8 cellular contexts compared by ENCODE assay signal in the genomic region with DNA sequence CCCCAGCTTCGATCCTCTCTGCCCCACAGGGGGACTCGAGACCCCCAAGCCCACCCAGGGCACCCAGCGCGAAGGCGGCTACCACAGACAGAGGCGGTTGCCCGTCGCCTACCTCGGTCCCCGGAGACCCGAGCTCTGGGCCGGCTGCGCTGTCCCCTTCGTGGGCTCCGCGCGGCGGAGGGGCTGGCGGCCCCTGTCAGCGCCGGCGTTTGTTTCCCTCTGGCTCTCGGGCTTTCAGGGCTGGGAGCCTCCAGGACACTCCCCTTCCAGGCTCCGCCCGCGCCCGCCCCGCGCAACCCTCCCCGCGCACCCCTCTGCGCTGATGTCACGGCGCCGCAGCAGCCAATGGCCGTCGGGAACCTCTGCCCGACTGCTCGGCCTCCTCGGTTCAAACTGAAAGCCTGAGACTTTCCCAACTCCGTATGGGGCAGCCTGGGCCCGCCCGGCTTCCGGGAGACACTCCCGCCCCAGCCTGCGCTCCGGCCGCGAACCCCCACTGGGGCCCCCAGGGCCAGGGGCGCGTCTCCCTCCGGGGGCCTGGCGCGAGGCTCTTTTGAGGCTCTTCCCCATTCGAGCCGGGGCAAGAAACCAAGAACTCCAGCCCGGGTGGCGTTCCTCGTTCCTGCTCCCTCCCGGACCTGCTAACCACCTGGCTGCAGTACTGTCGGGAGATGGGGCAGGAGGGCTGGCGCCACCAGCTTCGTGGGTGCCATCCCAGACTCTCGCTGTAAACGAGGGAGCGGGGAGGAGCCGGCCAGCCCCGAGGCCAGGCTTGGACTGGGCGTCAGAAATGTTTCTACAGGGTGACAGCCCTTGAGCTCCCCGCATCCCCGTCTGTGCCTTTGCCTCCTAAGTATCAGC. TPM values are rescaled to one million over a fixed set of nuclear protein-coding genes. Genes with fewer than 3 reads are reported as not detected.
A peak's percentile ranks its signal among the peaks of the same experiment; 100 is the strongest.
DNase-seq lines count a peak whose midpoint lies in the region; ATAC-seq and TF ChIP-seq lines count a peak whose summit lies in the region.

A gene with protein sequence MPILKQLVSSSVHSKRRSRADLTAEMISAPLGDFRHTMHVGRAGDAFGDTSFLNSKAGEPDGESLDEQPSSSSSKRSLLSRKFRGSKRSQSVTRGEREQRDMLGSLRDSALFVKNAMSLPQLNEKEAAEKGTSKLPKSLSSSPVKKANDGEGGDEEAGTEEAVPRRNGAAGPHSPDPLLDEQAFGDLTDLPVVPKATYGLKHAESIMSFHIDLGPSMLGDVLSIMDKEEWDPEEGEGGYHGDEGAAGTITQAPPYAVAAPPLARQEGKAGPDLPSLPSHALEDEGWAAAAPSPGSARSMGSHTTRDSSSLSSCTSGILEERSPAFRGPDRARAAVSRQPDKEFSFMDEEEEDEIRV (minus strand): TSS at position 221 of the 861 bp plus-strand sequence. CDS start 25,501 bp downstream, outside the sequence.

- peak within 1 kb of the TSS; percentile 94 to 100 (median 98) for H3K27ac ChIP-seq in gastroesophageal sphincter
- H3K27ac ChIP-seq in neuronal stem cell (replicated peaks; ENCODE audit: low read length): peak within 1 kb of the TSS; percentile 92
- H3K27ac ChIP-seq in subcutaneous abdominal adipose tissue (ENCODE audit: low read depth, low read length): peak within 1 kb of the TSS; percentile 99

- WGBS in gastroesophageal sphincter (ENCODE audit: low coverage in 1 of 2), 2 donors: 0% methylated on average over 11 of the region's 71 CpGs; no CpG with 5 or more reads in 1 of the 2 donors
- no CpG with 5 or more reads among the region's 71 CpGs for WGBS in neuronal stem cell (ENCODE audit: extremely low coverage in 2 of 2, insufficient read length in 2 of 2, insufficient replicate concordance in 1 of 2), 2 donors

- peak within 1 kb of the TSS; percentile 97 for H3K23ac ChIP-seq in neuronal stem cell (ENCODE audit: low read depth, low read length, poor library complexity)

- peak within 1 kb of the TSS; percentile 99 for H2AFZ ChIP-seq in neuronal stem cell (ENCODE audit: low read length)

- no peak within 1 kb of the TSS for H4K91ac ChIP-seq in neuronal stem cell (ENCODE audit: low read depth, low read length, poor library complexity)

- H3K4me2 ChIP-seq in neuronal stem cell (ENCODE audit: insufficient read depth, low read length, poor library complexity, severe bottlenecking): peak within 1 kb of the TSS; percentile 87

- TF ChIP-seq POLR2A in gastroesophageal sphincter (IDR thresholded peaks at IDR 0.05): peak; percentile 98 to 99

- peak within 1 kb of the TSS; percentile 89 for H2AK5ac ChIP-seq in neuronal stem cell (ENCODE audit: low read depth, low read length)

- H3K36me3 ChIP-seq in gastroesophageal sphincter (no peaks in the 10 kb centered on the region), neuronal stem cell (replicated peaks in 1 of 2; ENCODE audit: control insufficient read depth in 2 of 2, insufficient read depth in 2 of 2, low read length in 2 of 2) (peaks cover 3 to 5% of the 10 kb centered on the region in 2 donors), subcutaneous abdominal adipose tissue (ENCODE audit: control insufficient read depth in 5 of 5, insufficient read depth in 5 of 5, low read length in 5 of 5) (peaks cover 0 to 1% (median 0%) of the 10 kb centered on the region in 5 donors)

- H3K9me3 ChIP-seq in gastroesophageal sphincter (no peaks in the 10 kb centered on the region), neuronal stem cell (replicated peaks in 1 of 2; ENCODE audit: control insufficient read depth in 2 of 2, insufficient read depth in 1 of 2, low read depth in 1 of 2, low read length in 2 of 2) (no peaks in the 10 kb centered on the region), subcutaneous abdominal adipose tissue (ENCODE audit: control insufficient read depth in 5 of 5, low read length in 5 of 5) (no peaks in the 10 kb centered on the region)

- peak within 1 kb of the TSS; percentile 91 for H3K4ac ChIP-seq in neuronal stem cell (ENCODE audit: low read length)

- peak within 1 kb of the TSS; percentile 99 for H3K18ac ChIP-seq in neuronal stem cell (ENCODE audit: low read length)

- H2BK120ac ChIP-seq in neuronal stem cell (ENCODE audit: low read depth, low read length): peak within 1 kb of the TSS; percentile 98

- peaks cover 9% of the 10 kb centered on the region for H3K79me1 ChIP-seq in neuronal stem cell (ENCODE audit: low read depth, low read length)

- no peaks in the 10 kb centered on the region for H3K27me3 ChIP-seq in gastroesophageal sphincter
- H3K27me3 ChIP-seq in neuronal stem cell (ENCODE audit: control insufficient read depth in 3 of 3, insufficient read depth in 3 of 3, low read depth in 1 of 3, low read length in 3 of 3): peaks cover 0 to 5% (median 0%) of the 10 kb centered on the region in 3 experiments
- H3K27me3 ChIP-seq in subcutaneous abdominal adipose tissue (ENCODE audit: control insufficient read depth in 5 of 5, insufficient read depth in 4 of 5, low read length in 5 of 5): peaks cover 0 to under 1% (median 0%) of the 10 kb centered on the region in 5 donors

- peak; percentile 97 for DNase-seq in ELR (ENCODE audit: low read depth)
- peak; percentile 94 for DNase-seq in H4 (ENCODE audit: low spot score)
- DNase-seq in M059J (ENCODE audit: low read depth): peak; percentile 92
- DNase-seq in SK-N-DZ (ENCODE audit: low spot score): peak; percentile 93
- peak; percentile 85 for DNase-seq in activated naive CD4-positive, alpha-beta T cell treated with anti-CD3 and anti-CD28 coated beads, Interleukin-2, amount 50 U/mL, for 16 hours
- DNase-seq in neuronal stem cell (ENCODE audit: low spot score): peak; percentile 90

- no peak for TF ChIP-seq EP300 in gastroesophageal sphincter (IDR thresholded peaks at IDR 0.05)

- H2BK12ac ChIP-seq in neuronal stem cell (ENCODE audit: low read length): no peak within 1 kb of the TSS

- H3K4me3 ChIP-seq in gastroesophageal sphincter (peak within 1 kb of the TSS; percentile 84 to 100), neuronal stem cell (ENCODE audit: low read length in 2 of 2) (peak within 1 kb of the TSS; percentile 70 to 98), subcutaneous abdominal adipose tissue (ENCODE audit: low read depth in 1 of 5, low read length in 5 of 5) (peak within 1 kb of the TSS; percentile 91 to 100 (median 95))

- H2BK5ac ChIP-seq in neuronal stem cell (ENCODE audit: low read length): peak within 1 kb of the TSS; percentile 99

- peaks cover 0 to 43% (median 27%) of the 10 kb centered on the region in 3 donors for H3K4me1 ChIP-seq in gastroesophageal sphincter
- H3K4me1 ChIP-seq in neuronal stem cell (ENCODE audit: control insufficient read depth in 2 of 2, insufficient read depth in 1 of 2, low read depth in 1 of 2, low read length in 2 of 2): peaks cover 20 to 23% of the 10 kb centered on the region in 2 donors
- peaks cover 12 to 45% (median 44%) of the 10 kb centered on the region in 5 donors for H3K4me1 ChIP-seq in subcutaneous abdominal adipose tissue (ENCODE audit: control insufficient read depth in 5 of 5, insufficient read depth in 5 of 5, low read length in 5 of 5)

- peak within 1 kb of the TSS; percentile 86 for H2BK15ac ChIP-seq in neuronal stem cell (ENCODE audit: low read length)

- H3K9ac ChIP-seq in neuronal stem cell (ENCODE audit: low read depth, low read length, poor library complexity) (peak within 1 kb of the TSS; percentile 96), subcutaneous abdominal adipose tissue (ENCODE audit: low read length in 5 of 5) (peak within 1 kb of the TSS; percentile 68 to 100 (median 100))

- TF ChIP-seq CTCF in gastroesophageal sphincter (IDR thresholded peaks at IDR 0.05): peak in 2 of 4 experiments; percentile 9 to 26

- peak; percentile 93 for ATAC-seq in gastroesophageal sphincter

- no peak within 1 kb of the TSS for H4K8ac ChIP-seq in neuronal stem cell (ENCODE audit: low read depth, low read length)

- peak within 1 kb of the TSS; percentile 72 for H3K14ac ChIP-seq in neuronal stem cell (ENCODE audit: low read length)

RNA-seq across cellular contexts. Expression of the gene that starts here (rescaled TPM):
- 29.8 and 30.9 TPM in 2 replicates for total RNA-seq in H4 (2014; rRNA removed; shearing (Covaris generic))
- total RNA-seq in M059J (2014; rRNA removed; shearing (Covaris generic)): 12.7 and 16.6 TPM in 2 replicates
- 54.4 and 60.4 TPM in 2 replicates for polyA plus RNA-seq in SK-N-DZ (2014; cell fraction: cytosol; rRNA removed)
- 19.4 and 26.2 TPM in 2 replicates for polyA plus RNA-seq in SK-N-DZ (2014; cell fraction: nucleus; rRNA removed)
- total RNA-seq in gastroesophageal sphincter: 100 to 1,000 TPM in 1 of 4 donors, 10 to 100 TPM in 3; 69.4 to 106 (median 73.0) TPM
- polyA plus RNA-seq in neuronal stem cell (2013, experiment 1 of 2): 23.5 TPM
- 23.9 TPM for polyA plus RNA-seq in neuronal stem cell (2013, experiment 2 of 2)

Comparison
In these comparisons a context has a peak if more than half of its experiments do, and no peak if none do; other contexts are left out.
1. Peak in every context shown above with its lines: DNase-seq, ATAC-seq, H3K4me3 ChIP-seq and H3K27ac ChIP-seq.